1 cellular context compared by ENCODE assay signal in genomic region chr4:87865960-87866598, GRCh38.
TF ChIP-seq lines count a peak whose summit lies in the region.

No MANE protein-coding gene starts in this region.

TF ChIP-seq in HepG2, 621 proteins besides CTCF, POLR2A, EP300 and RAD21 (continued from another document and continues in another):
- TF ChIP-seq EED (CRISPR knock-in tag; IDR thresholded peaks at IDR 0.05) (no peak), ZBTB20 (CRISPR knock-in tag; IDR thresholded peaks at IDR 0.05; ENCODE audit: borderline replicate concordance, low read depth) (peak; percentile 89; the same call in 1 of the 2 replicates), ZNF75D (CRISPR knock-in tag; IDR thresholded peaks at IDR 0.05; ENCODE audit: borderline replicate concordance) (no peak), SAP130 (CRISPR knock-in tag; IDR thresholded peaks at IDR 0.05; ENCODE audit: low read depth) (peak; percentile 82), YEATS4 (CRISPR knock-in tag; IDR thresholded peaks at IDR 0.05; ENCODE audit: borderline replicate concordance) (no peak), NFYC (CRISPR knock-in tag; IDR thresholded peaks at IDR 0.05) (0 out of 2 replicates have a peak, but pooled peaks have one; percentile 18), KLF6 (CRISPR knock-in tag; IDR thresholded peaks at IDR 0.05) (peak; percentile 36; the same call in 1 of the 2 replicates), KDM5B (CRISPR knock-in tag; IDR thresholded peaks at IDR 0.05; ENCODE audit: borderline replicate concordance) (no peak), NCOA1 (CRISPR knock-in tag; IDR thresholded peaks at IDR 0.05) (0 out of 2 replicates have a peak, but pooled peaks have one; percentile 35), TFAP4 (IDR thresholded peaks at IDR 0.05; ENCODE audit: borderline replicate concordance, low read depth) (peak; percentile 57; the same call in 1 of the 2 replicates), SPEN (CRISPR knock-in tag; IDR thresholded peaks at IDR 0.05; ENCODE audit: low read depth) (peak; percentile 59; the same call in 1 of the 2 replicates), PRDM15 (CRISPR knock-in tag; IDR thresholded peaks at IDR 0.05) (peak; percentile 22; the same call in 1 of the 2 replicates), ZNF766 (CRISPR knock-in tag; IDR thresholded peaks at IDR 0.05; ENCODE audit: borderline replicate concordance) (0 out of 2 replicates have a peak, but pooled peaks have one; percentile 38), PLRG1 (conservative IDR thresholded peaks at IDR 0.05) (no peak), ZNF569 (CRISPR knock-in tag; IDR thresholded peaks at IDR 0.05; ENCODE audit: borderline replicate concordance) (no peak), FOXA1 (IDR thresholded peaks at IDR 0.05) (peak; percentile 75), FOXA1 (CRISPR knock-in tag; IDR thresholded peaks at IDR 0.05) (peak; percentile 97), MNT (IDR thresholded peaks at IDR 0.05) (peak; percentile 23; the same call in 1 of the 2 replicates), SKIL (CRISPR knock-in tag; IDR thresholded peaks at IDR 0.05; ENCODE audit: borderline replicate concordance) (peak; percentile 79; the same call in 1 of the 2 replicates), ETV5 (CRISPR knock-in tag; IDR thresholded peaks at IDR 0.05; ENCODE audit: borderline replicate concordance) (peak; percentile 85), ZNF615 (CRISPR knock-in tag; IDR thresholded peaks at IDR 0.05; ENCODE audit: borderline replicate concordance) (no peak), LCORL (IDR thresholded peaks at IDR 0.05) (peak; percentile 82), LCORL (CRISPR knock-in tag; IDR thresholded peaks at IDR 0.05) (peak; percentile 97), HOXA5 (CRISPR knock-in tag; IDR thresholded peaks at IDR 0.05) (no peak), SP5 (CRISPR knock-in tag; IDR thresholded peaks at IDR 0.05; ENCODE audit: borderline replicate concordance, low read depth) (peak; percentile 96), ZNF639 (CRISPR knock-in tag; conservative IDR thresholded peaks at IDR 0.05) (0 out of 2 replicates have a peak, but pooled peaks have one; percentile 19), RARA (CRISPR knock-in tag; IDR thresholded peaks at IDR 0.05) (peak; percentile 93), KLF16 (CRISPR knock-in tag; IDR thresholded peaks at IDR 0.05) (peak in 1 of 2 experiments; percentile 72; a peak in 1 of 4 replicates), GTF3A (CRISPR knock-in tag; conservative IDR thresholded peaks at IDR 0.05) (no peak), CAMTA2 (CRISPR knock-in tag; IDR thresholded peaks at IDR 0.05; ENCODE audit: borderline replicate concordance) (no peak), ZEB1 (IDR thresholded peaks at IDR 0.05; ENCODE audit: insufficient replicate concordance, low read depth) (peak; percentile 97), ZNF280D (CRISPR knock-in tag; IDR thresholded peaks at IDR 0.05) (peak; percentile 68; the same call in 1 of the 2 replicates), ZNF142 (CRISPR knock-in tag; IDR thresholded peaks at IDR 0.05) (no peak), WIZ (CRISPR knock-in tag; IDR thresholded peaks at IDR 0.05) (0 out of 2 replicates have a peak, but pooled peaks have one; percentile 55), MEF2D (CRISPR knock-in tag; IDR thresholded peaks at IDR 0.05) (peak; percentile 96), ZNF296 (CRISPR knock-in tag; conservative IDR thresholded peaks at IDR 0.05) (no peak), CREM (IDR thresholded peaks at IDR 0.05) (peak; percentile 92), CREM (CRISPR knock-in tag; IDR thresholded peaks at IDR 0.05) (no peak), MAX (IDR thresholded peaks at IDR 0.05) (peak; percentile 52; the same call in 1 of the 2 replicates), MED1 (CRISPR knock-in tag; IDR thresholded peaks at IDR 0.05) (peak; percentile 91), MYPOP (CRISPR knock-in tag; IDR thresholded peaks at IDR 0.05) (no peak), ZBTB38 (CRISPR knock-in tag; IDR thresholded peaks at IDR 0.05) (no peak), KDM4B (CRISPR knock-in tag; IDR thresholded peaks at IDR 0.05) (no peak), KDM6A (CRISPR knock-in tag; IDR thresholded peaks at IDR 0.05; ENCODE audit: low read depth) (peak; percentile 89)
